Comparison of ENCODE assay signal across 1 cellular context in the genomic region with DNA sequence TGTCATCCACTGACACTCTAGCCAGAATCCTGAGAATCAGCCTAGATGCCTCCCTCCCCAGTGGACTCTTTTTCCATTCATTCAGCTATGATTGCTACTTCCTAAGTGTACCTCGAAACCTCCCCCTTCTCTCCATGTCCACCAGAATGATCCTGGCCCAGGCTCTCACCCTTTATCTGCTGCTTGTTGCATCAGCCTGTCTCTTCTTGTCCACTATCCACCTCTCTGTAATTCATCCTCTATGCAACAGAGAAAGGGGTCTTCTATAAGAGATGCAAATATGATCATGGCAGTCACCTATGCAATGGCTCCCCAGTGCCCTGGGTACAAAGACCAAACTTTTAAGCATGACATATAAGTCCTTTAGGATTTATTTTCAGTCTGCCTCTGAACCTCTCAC.
TF ChIP-seq lines count a peak whose summit lies in the region.

No MANE protein-coding gene starts in this region.

TF ChIP-seq in HepG2, 621 proteins besides CTCF, POLR2A, EP300 and RAD21:
- TF ChIP-seq RERE (CRISPR knock-in tag; IDR thresholded peaks at IDR 0.05; ENCODE audit: low read depth) (no peak), MYNN (CRISPR knock-in tag; IDR thresholded peaks at IDR 0.05; ENCODE audit: low read depth) (no peak), ATF4 (CRISPR knock-in tag; IDR thresholded peaks at IDR 0.05) (peak in 1 of 2 experiments; percentile 62; a peak in 1 of 4 replicates)
- TF ChIP-seq, protein P1, sequence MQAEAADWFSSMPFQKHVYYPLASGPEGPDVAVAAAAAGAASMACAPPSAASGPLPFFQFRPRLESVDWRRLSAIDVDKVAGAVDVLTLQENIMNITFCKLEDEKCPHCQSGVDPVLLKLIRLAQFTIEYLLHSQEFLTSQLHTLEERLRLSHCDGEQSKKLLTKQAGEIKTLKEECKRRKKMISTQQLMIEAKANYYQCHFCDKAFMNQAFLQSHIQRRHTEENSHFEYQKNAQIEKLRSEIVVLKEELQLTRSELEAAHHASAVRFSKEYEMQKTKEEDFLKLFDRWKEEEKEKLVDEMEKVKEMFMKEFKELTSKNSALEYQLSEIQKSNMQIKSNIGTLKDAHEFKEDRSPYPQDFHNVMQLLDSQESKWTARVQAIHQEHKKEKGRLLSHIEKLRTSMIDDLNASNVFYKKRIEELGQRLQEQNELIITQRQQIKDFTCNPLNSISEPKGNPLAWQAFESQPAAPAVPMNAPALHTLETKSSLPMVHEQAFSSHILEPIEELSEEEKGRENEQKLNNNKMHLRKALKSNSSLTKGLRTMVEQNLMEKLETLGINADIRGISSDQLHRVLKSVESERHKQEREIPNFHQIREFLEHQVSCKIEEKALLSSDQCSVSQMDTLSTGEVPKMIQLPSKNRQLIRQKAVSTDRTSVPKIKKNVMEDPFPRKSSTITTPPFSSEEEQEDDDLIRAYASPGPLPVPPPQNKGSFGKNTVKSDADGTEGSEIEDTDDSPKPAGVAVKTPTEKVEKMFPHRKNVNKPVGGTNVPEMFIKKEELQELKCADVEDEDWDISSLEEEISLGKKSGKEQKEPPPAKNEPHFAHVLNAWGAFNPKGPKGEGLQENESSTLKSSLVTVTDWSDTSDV (CRISPR knock-in tag; IDR thresholded peaks at IDR 0.05) = no peak
TF ChIP-seq in HepG2: peak in this region for 1.
